In the genomic region with DNA sequence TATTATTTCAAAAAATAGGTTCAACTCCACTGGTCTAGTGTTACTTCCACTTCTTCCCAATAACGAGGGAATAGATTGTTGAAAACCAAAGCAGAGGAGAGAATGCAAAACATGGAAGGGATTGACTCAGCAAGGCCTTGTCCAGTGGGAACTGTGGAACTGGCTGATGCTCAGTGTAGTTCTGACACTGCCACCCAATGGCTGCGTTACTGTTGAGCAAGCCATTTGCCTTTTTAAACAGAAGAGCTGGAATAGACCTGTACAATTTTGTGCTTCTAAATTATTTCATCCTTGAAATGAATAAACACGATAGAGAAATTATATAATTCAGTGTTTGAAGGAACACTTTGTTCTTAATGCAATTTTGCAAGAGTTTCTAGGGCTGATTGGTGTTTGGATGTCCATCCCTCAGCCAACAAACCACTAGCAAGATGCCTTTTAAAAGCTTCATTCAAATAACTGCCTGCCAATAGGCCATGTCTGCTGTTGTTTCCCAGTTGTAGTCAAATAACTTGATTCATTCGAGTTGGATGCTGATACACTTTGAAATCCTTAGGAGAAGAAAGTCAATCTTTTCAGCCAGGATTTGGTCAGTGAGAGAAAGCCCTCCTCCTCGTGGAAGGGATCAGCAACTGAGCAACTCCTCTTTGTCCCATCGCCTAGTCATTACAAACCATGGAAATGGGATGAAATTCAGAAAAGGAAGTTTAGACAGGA, we compare ENCODE assay signal across 2 cellular contexts.
TF ChIP-seq lines count a peak whose summit lies in the region.

No MANE protein-coding gene starts in this region.

TF ChIP-seq in IMR-90, 13 proteins besides CTCF, POLR2A, EP300 and RAD21:
- TF ChIP-seq, protein P1, sequence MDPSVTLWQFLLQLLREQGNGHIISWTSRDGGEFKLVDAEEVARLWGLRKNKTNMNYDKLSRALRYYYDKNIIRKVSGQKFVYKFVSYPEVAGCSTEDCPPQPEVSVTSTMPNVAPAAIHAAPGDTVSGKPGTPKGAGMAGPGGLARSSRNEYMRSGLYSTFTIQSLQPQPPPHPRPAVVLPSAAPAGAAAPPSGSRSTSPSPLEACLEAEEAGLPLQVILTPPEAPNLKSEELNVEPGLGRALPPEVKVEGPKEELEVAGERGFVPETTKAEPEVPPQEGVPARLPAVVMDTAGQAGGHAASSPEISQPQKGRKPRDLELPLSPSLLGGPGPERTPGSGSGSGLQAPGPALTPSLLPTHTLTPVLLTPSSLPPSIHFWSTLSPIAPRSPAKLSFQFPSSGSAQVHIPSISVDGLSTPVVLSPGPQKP (IDR thresholded peaks at IDR 0.05; ENCODE audit: borderline replicate concordance, low read depth, low read length) = no peak
- no peak for TF ChIP-seq RFX5 (IDR thresholded peaks at IDR 0.05; ENCODE audit: low read depth, low read length)
- no peak for TF ChIP-seq MXI1 (IDR thresholded peaks at IDR 0.05; ENCODE audit: borderline replicate concordance, low read depth, low read length)
- TF ChIP-seq, protein P2, sequence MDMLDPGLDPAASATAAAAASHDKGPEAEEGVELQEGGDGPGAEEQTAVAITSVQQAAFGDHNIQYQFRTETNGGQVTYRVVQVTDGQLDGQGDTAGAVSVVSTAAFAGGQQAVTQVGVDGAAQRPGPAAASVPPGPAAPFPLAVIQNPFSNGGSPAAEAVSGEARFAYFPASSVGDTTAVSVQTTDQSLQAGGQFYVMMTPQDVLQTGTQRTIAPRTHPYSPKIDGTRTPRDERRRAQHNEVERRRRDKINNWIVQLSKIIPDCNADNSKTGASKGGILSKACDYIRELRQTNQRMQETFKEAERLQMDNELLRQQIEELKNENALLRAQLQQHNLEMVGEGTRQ (IDR thresholded peaks at IDR 0.05; ENCODE audit: low read depth, low read length) = no peak
- TF ChIP-seq SMC3 (IDR thresholded peaks at IDR 0.05; ENCODE audit: low read depth, low read length) = no peak
- TF ChIP-seq RCOR1 (IDR thresholded peaks at IDR 0.05; ENCODE audit: insufficient replicate concordance, low read length) = no peak
- TF ChIP-seq MAFK (IDR thresholded peaks at IDR 0.05; ENCODE audit: low read depth, low read length) = no peak
- no peak for TF ChIP-seq NFE2L2 (IDR thresholded peaks at IDR 0.05; ENCODE audit: low read depth, low read length)
- no peak for TF ChIP-seq MAZ (IDR thresholded peaks at IDR 0.05; ENCODE audit: borderline replicate concordance, low read depth, low read length)
- TF ChIP-seq CHD1 (IDR thresholded peaks at IDR 0.05; ENCODE audit: low read depth, low read length) = no peak
- TF ChIP-seq CEBPB (IDR thresholded peaks at IDR 0.05; ENCODE audit: low read depth, low read length) = no peak
- no peak for TF ChIP-seq BHLHE40 (IDR thresholded peaks at IDR 0.05; ENCODE audit: low read depth, low read length)
- TF ChIP-seq FOS (IDR thresholded peaks at IDR 0.05; ENCODE audit: low read depth, low read length) = no peak

TF ChIP-seq in K562, 482 proteins besides CTCF, POLR2A, EP300 and RAD21:
- TF ChIP-seq WHSC1 (IDR thresholded peaks at IDR 0.05; ENCODE audit: low read length) = no peak
- no peak for TF ChIP-seq SMAD2 (IDR thresholded peaks at IDR 0.05; ENCODE audit: low read depth, low read length)
- TF ChIP-seq, protein P3, sequence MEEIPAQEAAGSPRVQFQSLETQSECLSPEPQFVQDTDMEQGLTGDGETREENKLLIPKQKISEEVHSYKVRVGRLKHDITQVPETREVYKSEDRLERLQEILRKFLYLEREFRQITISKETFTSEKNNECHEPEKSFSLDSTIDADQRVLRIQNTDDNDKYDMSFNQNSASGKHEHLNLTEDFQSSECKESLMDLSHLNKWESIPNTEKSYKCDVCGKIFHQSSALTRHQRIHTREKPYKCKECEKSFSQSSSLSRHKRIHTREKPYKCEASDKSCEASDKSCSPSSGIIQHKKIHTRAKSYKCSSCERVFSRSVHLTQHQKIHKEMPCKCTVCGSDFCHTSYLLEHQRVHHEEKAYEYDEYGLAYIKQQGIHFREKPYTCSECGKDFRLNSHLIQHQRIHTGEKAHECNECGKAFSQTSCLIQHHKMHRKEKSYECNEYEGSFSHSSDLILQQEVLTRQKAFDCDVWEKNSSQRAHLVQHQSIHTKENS (CRISPR knock-in tag; IDR thresholded peaks at IDR 0.05) = no peak
- TF ChIP-seq, protein P4, sequence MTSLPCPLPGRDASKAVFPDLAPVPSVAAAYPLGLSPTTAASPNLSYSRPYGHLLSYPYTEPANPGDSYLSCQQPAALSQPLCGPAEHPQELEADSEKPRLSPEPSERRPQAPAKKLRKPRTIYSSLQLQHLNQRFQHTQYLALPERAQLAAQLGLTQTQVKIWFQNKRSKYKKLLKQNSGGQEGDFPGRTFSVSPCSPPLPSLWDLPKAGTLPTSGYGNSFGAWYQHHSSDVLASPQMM (CRISPR knock-in tag; IDR thresholded peaks at IDR 0.05) = no peak
- TF ChIP-seq KDM1A (IDR thresholded peaks at IDR 0.05) = no peak
- no peak for TF ChIP-seq CREM (IDR thresholded peaks at IDR 0.05; ENCODE audit: low read depth)
- TF ChIP-seq, protein P5, sequence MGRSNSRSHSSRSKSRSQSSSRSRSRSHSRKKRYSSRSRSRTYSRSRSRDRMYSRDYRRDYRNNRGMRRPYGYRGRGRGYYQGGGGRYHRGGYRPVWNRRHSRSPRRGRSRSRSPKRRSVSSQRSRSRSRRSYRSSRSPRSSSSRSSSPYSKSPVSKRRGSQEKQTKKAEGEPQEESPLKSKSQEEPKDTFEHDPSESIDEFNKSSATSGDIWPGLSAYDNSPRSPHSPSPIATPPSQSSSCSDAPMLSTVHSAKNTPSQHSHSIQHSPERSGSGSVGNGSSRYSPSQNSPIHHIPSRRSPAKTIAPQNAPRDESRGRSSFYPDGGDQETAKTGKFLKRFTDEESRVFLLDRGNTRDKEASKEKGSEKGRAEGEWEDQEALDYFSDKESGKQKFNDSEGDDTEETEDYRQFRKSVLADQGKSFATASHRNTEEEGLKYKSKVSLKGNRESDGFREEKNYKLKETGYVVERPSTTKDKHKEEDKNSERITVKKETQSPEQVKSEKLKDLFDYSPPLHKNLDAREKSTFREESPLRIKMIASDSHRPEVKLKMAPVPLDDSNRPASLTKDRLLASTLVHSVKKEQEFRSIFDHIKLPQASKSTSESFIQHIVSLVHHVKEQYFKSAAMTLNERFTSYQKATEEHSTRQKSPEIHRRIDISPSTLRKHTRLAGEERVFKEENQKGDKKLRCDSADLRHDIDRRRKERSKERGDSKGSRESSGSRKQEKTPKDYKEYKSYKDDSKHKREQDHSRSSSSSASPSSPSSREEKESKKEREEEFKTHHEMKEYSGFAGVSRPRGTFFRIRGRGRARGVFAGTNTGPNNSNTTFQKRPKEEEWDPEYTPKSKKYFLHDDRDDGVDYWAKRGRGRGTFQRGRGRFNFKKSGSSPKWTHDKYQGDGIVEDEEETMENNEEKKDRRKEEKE (IDR thresholded peaks at IDR 0.05; ENCODE audit: borderline replicate concordance in 1 of 2, control insufficient read depth in 1 of 2, low read depth in 2 of 2, low read length in 1 of 2) = no peak
- no peak for TF ChIP-seq CEBPB (tag; IDR thresholded peaks at IDR 0.05)
- no peak for TF ChIP-seq ZNF57 (CRISPR knock-in tag; IDR thresholded peaks at IDR 0.05)
- no peak for TF ChIP-seq ETV6 (IDR thresholded peaks at IDR 0.05; ENCODE audit: borderline replicate concordance in 1 of 2, low read depth in 2 of 2, low read length in 1 of 2)
- no peak for TF ChIP-seq ETV6 (CRISPR knock-in tag; IDR thresholded peaks at IDR 0.05; ENCODE audit: borderline replicate concordance)
- TF ChIP-seq PCBP1 (IDR thresholded peaks at IDR 0.05; ENCODE audit: low read depth, low read length, poor library complexity, severe bottlenecking) = no peak
- TF ChIP-seq TARDBP (IDR thresholded peaks at IDR 0.05) = no peak
